8 cellular contexts compared by ENCODE assay signal in the genomic region with DNA sequence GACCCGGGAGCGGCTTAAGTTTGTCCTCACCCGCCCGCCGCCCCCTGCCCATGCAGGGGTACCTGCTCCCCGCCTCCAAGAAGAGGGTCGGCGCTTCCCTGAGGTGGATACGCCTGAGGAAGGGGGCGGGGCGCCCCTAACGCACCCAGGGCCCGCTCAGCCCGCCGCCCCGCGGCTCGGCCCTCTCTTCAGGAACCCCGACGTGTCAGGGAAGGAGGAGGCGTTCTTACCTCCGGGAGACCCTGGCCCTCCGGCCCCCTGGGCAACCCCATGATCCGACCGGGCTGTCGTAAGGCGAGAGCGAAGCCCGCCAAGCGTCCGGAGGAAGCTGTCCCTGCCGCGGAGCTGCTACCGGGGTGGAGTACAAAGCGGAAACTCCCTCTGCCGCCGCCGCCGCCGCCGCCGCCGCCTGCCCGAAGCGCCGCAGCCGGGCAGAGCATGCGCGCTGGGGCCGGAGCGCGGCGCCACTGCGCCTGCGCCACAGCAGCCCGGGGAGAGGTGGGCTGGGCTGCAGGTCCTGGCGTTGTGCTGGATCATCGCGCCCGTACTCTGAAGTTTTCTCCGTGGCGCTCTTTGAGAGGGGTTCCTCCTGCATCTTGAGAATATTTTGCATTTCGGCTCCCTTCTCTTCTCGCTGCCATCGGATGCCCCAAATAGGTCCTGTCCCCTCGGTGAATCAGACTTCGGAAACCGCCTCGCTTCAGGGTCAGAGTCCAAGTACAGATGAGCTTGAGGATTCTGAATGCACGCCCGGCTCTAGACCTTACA. TPM values are rescaled to one million over a fixed set of nuclear protein-coding genes. Genes with fewer than 3 reads are reported as not detected.
DNase-seq lines count a peak whose midpoint lies in the region; ATAC-seq, FAIRE-seq and TF ChIP-seq lines count a peak whose summit lies in the region.

A gene with protein sequence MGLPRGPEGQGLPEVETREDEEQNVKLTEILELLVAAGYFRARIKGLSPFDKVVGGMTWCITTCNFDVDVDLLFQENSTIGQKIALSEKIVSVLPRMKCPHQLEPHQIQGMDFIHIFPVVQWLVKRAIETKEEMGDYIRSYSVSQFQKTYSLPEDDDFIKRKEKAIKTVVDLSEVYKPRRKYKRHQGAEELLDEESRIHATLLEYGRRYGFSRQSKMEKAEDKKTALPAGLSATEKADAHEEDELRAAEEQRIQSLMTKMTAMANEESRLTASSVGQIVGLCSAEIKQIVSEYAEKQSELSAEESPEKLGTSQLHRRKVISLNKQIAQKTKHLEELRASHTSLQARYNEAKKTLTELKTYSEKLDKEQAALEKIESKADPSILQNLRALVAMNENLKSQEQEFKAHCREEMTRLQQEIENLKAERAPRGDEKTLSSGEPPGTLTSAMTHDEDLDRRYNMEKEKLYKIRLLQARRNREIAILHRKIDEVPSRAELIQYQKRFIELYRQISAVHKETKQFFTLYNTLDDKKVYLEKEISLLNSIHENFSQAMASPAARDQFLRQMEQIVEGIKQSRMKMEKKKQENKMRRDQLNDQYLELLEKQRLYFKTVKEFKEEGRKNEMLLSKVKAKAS (minus strand): TSS at position 347 of the 768 bp plus-strand sequence. CDS start 75 bp downstream, at position 272.

- peak within 1 kb of the TSS; percentile 89 for H3K9ac ChIP-seq in keratinocyte (ENCODE audit: control insufficient read depth, extremely low read depth, insufficient read depth, low read length)

- H3K27ac ChIP-seq in keratinocyte (ENCODE audit: control insufficient read depth, insufficient read depth, low read length), result peak within 1 kb of the TSS; percentile 86

- no peaks in the 10 kb centered on the region for H3K27me3 ChIP-seq in keratinocyte (ENCODE audit: control insufficient read depth, extremely low read depth, insufficient read depth, low read length)

- H2AFZ ChIP-seq in keratinocyte (ENCODE audit: control insufficient read depth, low read length), result peak within 1 kb of the TSS; percentile 99

- no peaks in the 10 kb centered on the region for H3K9me3 ChIP-seq in keratinocyte (ENCODE audit: control insufficient read depth, low read depth, low read length)

- H3K4me1 ChIP-seq in keratinocyte (ENCODE audit: control insufficient read depth, extremely low read depth, insufficient read depth, low read length), result peaks cover 5% of the 10 kb centered on the region

- H3K9me3 Mint-ChIP-seq in central memory CD8-positive, alpha-beta T cell, result no peaks in the 10 kb centered on the region

- peak within 1 kb of the TSS; percentile 87 for H3K27ac Mint-ChIP-seq in central memory CD8-positive, alpha-beta T cell (ENCODE audit: low read depth)

- TF ChIP-seq POLR2A in GM18951 (IDR thresholded peaks at IDR 0.05; ENCODE audit: extremely low read depth, insufficient read depth, insufficient read length), result peak; percentile 80

- no peaks in the 10 kb centered on the region for H3K9me1 ChIP-seq in keratinocyte (ENCODE audit: control insufficient read depth, extremely low read depth, insufficient read depth, low read length)

- peaks cover 48% of the 10 kb centered on the region for H3K79me2 ChIP-seq in keratinocyte (ENCODE audit: control insufficient read depth, insufficient read depth, low read length)

- TF ChIP-seq CTCF in AG09309 (IDR thresholded peaks at IDR 0.05; ENCODE audit: control insufficient read depth, insufficient read depth, low read depth, low read length, missing control alignments), result no peak
- TF ChIP-seq CTCF in keratinocyte (optimal IDR thresholded peaks at IDR 0.05 in 1 of 3, IDR thresholded peaks at IDR 0.05 in 1 of 3, conservative IDR thresholded peaks at IDR 0.05 in 1 of 3; ENCODE audit: extremely low read depth in 1 of 3, insufficient read depth in 2 of 3, low read length in 3 of 3), result no peak

- in situ Hi-C loops in GM18951 (cut with MboI; ENCODE audit: low sequenced_read_pairs, unreplicated experiment), result loop anchor here (25.0 kb wide), 1 partner anchor 177 kb away; no protein-coding TSS in a partner anchor

- peaks cover 19% of the 10 kb centered on the region for H3K36me3 Mint-ChIP-seq in central memory CD8-positive, alpha-beta T cell (ENCODE audit: insufficient read depth)

- H3K36me3 ChIP-seq in keratinocyte (ENCODE audit: control insufficient read depth in 2 of 2, extremely low read depth in 1 of 2, insufficient read depth in 2 of 2, low read length in 2 of 2), result peaks cover 0 to 4% of the 10 kb centered on the region in 2 experiments

- peaks cover 6% of the 10 kb centered on the region for H3K27me3 Mint-ChIP-seq in central memory CD8-positive, alpha-beta T cell

- no peaks in the 10 kb centered on the region for H4K20me1 ChIP-seq in keratinocyte (ENCODE audit: control insufficient read depth, extremely low read depth, insufficient read depth, low read length)

- peaks cover 27% of the 10 kb centered on the region for H3K4me1 Mint-ChIP-seq in central memory CD8-positive, alpha-beta T cell

- no peak for FAIRE-seq in keratinocyte (lab: Jason Lieb, UNC)

- peak within 1 kb of the TSS; percentile 99 for H3K4me2 ChIP-seq in keratinocyte (ENCODE audit: control insufficient read depth, extremely low read depth, insufficient read depth, low read depth, low read length)

- ATAC-seq in HG03175 (IDR thresholded peaks at IDR 0.05; ENCODE audit: unreplicated experiment), result peak; percentile 91
- ATAC-seq in activated CD4-positive, CD25-positive, alpha-beta regulatory T cell treated with anti-CD3 and anti-CD28 coated beads, Interleukin-2, amount 50 U/mL, for 24 hours, result peak; percentile 86
- ATAC-seq in central memory CD8-positive, alpha-beta T cell (replicated peaks; ENCODE audit: extremely low read depth, poor library complexity, severe bottlenecking), result peak; percentile 87

- H3K4me3 ChIP-seq in AG09309 (ENCODE audit: control insufficient read depth, low read depth, low read length), result peak within 1 kb of the TSS; percentile 86
- peak within 1 kb of the TSS; percentile 87 to 99 (median 97) for H3K4me3 ChIP-seq in keratinocyte (ENCODE audit: control insufficient read depth in 2 of 3, extremely low read depth in 1 of 3, insufficient read depth in 2 of 3, low read depth in 1 of 3, low read length in 3 of 3)

- H3K4me3 Mint-ChIP-seq in central memory CD8-positive, alpha-beta T cell, result peak within 1 kb of the TSS; percentile 87

- dilution Hi-C loops in keratinocyte (cut with MboI; ENCODE audit: extremely low pct_ligation_motif_present, low sequenced_read_pairs), result no loop called here

- peak; percentile 14 for DNase-seq in AG09309 (ENCODE audit: low read depth)
- peak; percentile 70 to 83 for DNase-seq in NCI-H446 (lab: John Stamatoyannopoulos, UW)
- DNase-seq in central memory CD8-positive, alpha-beta T cell (ENCODE audit: low spot score in 2 of 2), result peak; percentile 75 to 76
- DNase-seq in keratinocyte (ENCODE audit: low read depth, low spot score), result peak; percentile 9
- peak; percentile 67 to 76 (median 72) for DNase-seq in stimulated activated CD4-positive, alpha-beta T cell treated with anti-CD3 and anti-CD28 coated beads, Interleukin-12 subunit alpha, Interleukin-12 subunit beta, amount 100 ng/mL, for 48 hours (ENCODE audit: low read depth in 2 of 3, low spot score in 1 of 3)

RNA-seq across cellular contexts. Expression of the gene that starts here (rescaled TPM):
- polyA plus RNA-seq in keratinocyte, result 13.6 to 21.3 TPM (median 16.2 TPM) in 3 replicates
- 217 TPM for polyA plus RNA-seq in keratinocyte (2011; ENCODE audit: low read depth)
- polyA plus RNA-seq in keratinocyte (2011; cell fraction: cytosol; rRNA removed), result 8.3 and 11.4 TPM in 2 replicates
- polyA plus RNA-seq in keratinocyte (2011; cell fraction: nucleus; rRNA removed), result 51.6 and 61.6 TPM in 2 replicates
- polyA plus RNA-seq in keratinocyte (2012; ENCODE audit: low replicate concordance), result 11.0 and 15.6 TPM in 2 replicates
- polyA minus RNA-seq in keratinocyte, result 11.5 to 23.6 TPM (median 14.7 TPM) in 3 replicates
- 11.3 TPM for polyA minus RNA-seq in keratinocyte (2011; cell fraction: cytosol; rRNA and poly(A)+ RNA removed)
- 23.7 and 53.8 TPM in 2 replicates for polyA minus RNA-seq in keratinocyte (2011; cell fraction: nucleus; rRNA and poly(A)+ RNA removed)

Comparison
In these comparisons a context has a peak if more than half of its experiments do, and no peak if none do; other contexts are left out.
1. Peak in every context shown above with its lines: DNase-seq, ATAC-seq, H3K4me3 ChIP-seq and H3K27ac ChIP-seq.
2. DNase-seq: peak in every context shown above with its lines; median percentile 76 in NCI-H446; 76 in central memory CD8-positive, alpha-beta T cell; 72 in stimulated activated CD4-positive, alpha-beta T cell treated with anti-CD3 and anti-CD28 coated beads, Interleukin-12 subunit alpha, Interleukin-12 subunit beta, amount 100 ng/mL, for 48 hours; 14 in AG09309; 9 in keratinocyte.